1 cellular context compared by ENCODE assay signal in the genomic region with DNA sequence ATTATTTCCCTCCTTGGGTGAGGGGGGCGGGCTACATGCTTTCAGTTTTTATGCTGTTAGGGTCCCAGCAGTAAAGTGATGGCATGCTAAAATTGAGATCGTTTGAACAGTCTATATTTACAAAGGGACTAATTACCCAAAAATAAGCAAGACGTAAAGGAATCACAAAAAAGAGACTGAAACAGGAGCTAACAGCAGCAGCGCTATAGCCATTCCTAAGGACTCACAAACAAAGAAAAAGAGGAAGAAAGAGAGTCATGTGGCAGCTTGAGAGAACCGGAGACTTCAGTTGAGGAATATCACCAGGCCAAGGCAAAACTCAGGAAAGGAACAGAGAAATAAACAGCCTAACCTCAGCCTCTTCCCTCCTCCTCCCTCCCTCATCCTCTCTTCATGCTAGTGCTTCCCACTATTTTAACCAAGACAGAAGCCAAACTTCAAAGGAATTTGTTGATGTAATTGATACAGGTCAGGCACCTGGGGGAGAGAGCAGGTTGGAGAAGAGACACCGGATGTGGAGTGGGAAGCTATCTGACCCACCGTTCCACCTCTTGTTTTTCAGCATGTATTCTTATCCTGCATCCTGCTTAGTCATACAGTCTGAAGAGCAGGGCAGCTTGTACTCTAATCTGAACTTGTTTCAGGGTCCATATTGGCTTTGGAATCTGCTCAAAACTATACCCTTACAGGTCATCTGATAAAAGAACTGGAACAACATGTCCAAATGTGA.
TF ChIP-seq lines count a peak whose summit lies in the region.

No MANE protein-coding gene starts in this region.

TF ChIP-seq in GM23338, 12 proteins besides CTCF, POLR2A, EP300 and RAD21 (continued from another document):
- TF ChIP-seq ZNF462 (CRISPR knock-in tag; IDR thresholded peaks at IDR 0.05) (no peak), JUNB (IDR thresholded peaks at IDR 0.05; ENCODE audit: unreplicated experiment) (no peak), STAT1 (IDR thresholded peaks at IDR 0.05; ENCODE audit: unreplicated experiment) (no peak), EZH2 (IDR thresholded peaks at IDR 0.05; ENCODE audit: low read depth, unreplicated experiment) (no peak), NANOG (IDR thresholded peaks at IDR 0.05; ENCODE audit: borderline replicate concordance) (no peak), POLR2AphosphoS5 (IDR thresholded peaks at IDR 0.05; ENCODE audit: low read depth) (no peak), CREB1 (CRISPR knock-in tag; IDR thresholded peaks at IDR 0.05; ENCODE audit: low read depth) (no peak), EZH2phosphoT487 (IDR thresholded peaks at IDR 0.05; ENCODE audit: unreplicated experiment) (no peak), ETS1 (IDR thresholded peaks at IDR 0.05) (no peak), REST (IDR thresholded peaks at IDR 0.05; ENCODE audit: unreplicated experiment) (no peak), ZNF114 (CRISPR knock-in tag; IDR thresholded peaks at IDR 0.05) (no peak)
TF ChIP-seq in GM23338: peak in this region for 0.
